Comparison of ENCODE assay signal across 14 cellular contexts in the genomic region with DNA sequence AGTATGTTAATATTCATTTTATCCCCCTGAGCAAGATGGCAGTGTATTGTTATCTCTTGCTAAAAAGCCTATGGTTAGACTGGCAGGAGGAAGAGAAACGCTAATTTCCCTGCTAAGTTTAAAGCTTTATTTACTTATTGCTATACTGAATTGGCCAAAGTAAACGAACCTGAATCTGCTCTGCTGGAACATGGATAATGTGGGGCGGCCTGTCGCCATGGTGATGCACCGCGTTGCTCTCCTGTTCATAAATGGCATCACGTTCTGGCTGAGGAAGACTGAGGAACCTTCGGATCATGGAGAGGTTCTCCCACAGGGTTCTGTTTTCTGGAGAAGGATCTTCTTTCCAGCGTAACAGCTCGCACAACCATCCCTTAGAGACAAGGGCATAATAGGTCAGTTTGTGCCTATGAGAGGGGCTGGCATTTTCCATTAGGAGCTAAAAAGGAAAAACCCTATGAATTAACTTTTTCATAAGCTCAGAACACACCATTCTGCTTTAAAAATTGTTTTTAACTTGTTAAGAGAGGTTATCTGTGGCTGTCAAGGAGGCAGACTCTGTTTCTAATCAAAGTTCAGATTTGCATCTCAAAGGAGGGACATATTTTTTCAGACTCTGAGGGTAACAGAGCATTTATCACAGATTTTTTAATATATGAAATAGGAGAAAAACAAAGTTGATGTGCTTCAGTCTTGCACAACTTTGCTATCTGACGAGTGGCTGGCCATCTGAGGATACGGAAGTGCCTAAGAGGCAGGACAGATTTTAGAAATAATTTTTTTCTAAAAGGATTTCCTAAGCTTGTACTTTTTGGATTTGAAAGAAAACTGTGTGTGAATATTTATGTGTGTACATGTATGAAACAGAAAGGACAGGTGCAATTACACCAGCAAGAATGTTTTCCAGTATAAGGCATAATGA.
DNase-seq lines count a peak whose midpoint lies in the region; ATAC-seq and TF ChIP-seq lines count a peak whose summit lies in the region.
"Had no signal": no experiment of that assay in that cellular context is flagged by ENCODE, and none has a peak within 500 bp of the region (broad histone marks: within the 10 kb centered on the region; RNA-seq: fewer than 3 reads in every experiment).

No MANE protein-coding gene starts in this region.

- WGBS in upper lobe of left lung, 2 donors = 68 to 73% methylated on average over 12 of the region's 12 CpGs

- ATAC-seq in Right ventricle myocardium superior (ENCODE audit: poor library complexity) (peak; percentile 27), upper lobe of left lung (ENCODE audit: low FRiP score in 2 of 2) (no peak), HG02870 (IDR thresholded peaks at IDR 0.05; ENCODE audit: unreplicated experiment) (no peak)

- DNase-seq in Right ventricle myocardium superior (peak; percentile 36), right atrium auricular region (ENCODE audit: low spot score) (no peak), NCI-H510A (lab: John Stamatoyannopoulos, UW) (peak; percentile 23), colonic mucosa (peak; percentile 64), upper lobe of left lung (peak; percentile 13 to 29), NOMO-1 treated with dmso at 0.1 percent for 144 hours (lab: John Stamatoyannopoulos, UW; ENCODE audit: unreplicated experiment) (no peak), RPMI8226 (no peak)
- DNase-seq: activated CD8-positive, alpha-beta memory T cell treated with anti-CD3 and anti-CD28 coated beads for 24 hours; GM23248; hippocampal formation; NCI-H446 treated with DMSO at 0.1 percent for 48 hours had no signal

- no peaks in the 10 kb centered on the region for H3K9me3 ChIP-seq in right atrium auricular region
- no peaks in the 10 kb centered on the region for H3K9me3 ChIP-seq in colonic mucosa
- H3K9me3 ChIP-seq in upper lobe of left lung = no peaks in the 10 kb centered on the region
- H3K9me3 ChIP-seq: BLaER1, tibial nerve had no signal

- intact Hi-C loops in Right ventricle myocardium superior (cut with DNase I) (no loop called here), colonic mucosa (cut with DNase I) (no loop called here)

- no peak for TF ChIP-seq EP300 in upper lobe of left lung (IDR thresholded peaks at IDR 0.05)

- no peaks in the 10 kb centered on the region for H3K27me3 ChIP-seq in right atrium auricular region
- H3K27me3 ChIP-seq in colonic mucosa = no peaks in the 10 kb centered on the region
- no peaks in the 10 kb centered on the region for H3K27me3 ChIP-seq in upper lobe of left lung
- H3K27me3 ChIP-seq: BLaER1, tibial nerve had no signal

- H3K4me1 ChIP-seq in right atrium auricular region (no peaks in the 10 kb centered on the region), colonic mucosa (no peaks in the 10 kb centered on the region), upper lobe of left lung (no peaks in the 10 kb centered on the region)
- H3K4me1 ChIP-seq: BLaER1 had no signal

- TF ChIP-seq CTCF in right atrium auricular region (IDR thresholded peaks at IDR 0.05) (no peak), colonic mucosa (IDR thresholded peaks at IDR 0.05) (no peak), upper lobe of left lung (IDR thresholded peaks at IDR 0.05) (no peak)

- H3K9ac ChIP-seq in colonic mucosa (ENCODE audit: low read depth in 2 of 2, low read length in 2 of 2) = no peak overlapping the region
- H3K9ac ChIP-seq: BLaER1, GM23248 had no signal

- no peak overlapping the region for H3K4me3 ChIP-seq in right atrium auricular region
- no peak overlapping the region for H3K4me3 ChIP-seq in colonic mucosa
- H3K4me3 ChIP-seq in upper lobe of left lung = no peak overlapping the region
- H3K4me3 ChIP-seq: BLaER1, GM23248, tibial nerve had no signal

- peaks cover 22% of the 10 kb centered on the region for H3K36me3 ChIP-seq in right atrium auricular region
- H3K36me3 ChIP-seq in colonic mucosa = no peaks in the 10 kb centered on the region
- peaks cover 0 to 31% (median 15%) of the 10 kb centered on the region in 4 donors for H3K36me3 ChIP-seq in upper lobe of left lung

- no peak for TF ChIP-seq POLR2A in upper lobe of left lung (IDR thresholded peaks at IDR 0.05)

- H3K27ac ChIP-seq in right atrium auricular region (no peak overlapping the region), colonic mucosa (no peak overlapping the region), upper lobe of left lung (no peak overlapping the region)
- H3K27ac ChIP-seq: BLaER1, GM23248, tibial nerve had no signal

Comparison
In these comparisons a context has a peak if more than half of its experiments do, and no peak if none do; other contexts are left out.
1. DNase-seq: peak in Right ventricle myocardium superior (single experiment), NCI-H510A (single experiment), colonic mucosa (single experiment) and upper lobe of left lung (2 of 2); none in right atrium auricular region (single experiment), NOMO-1 treated with dmso at 0.1 percent for 144 hours (single experiment) and RPMI8226 (single experiment).